Comparison of ENCODE assay signal across 1 cellular context in genomic region chr1:167500283-167500860, GRCh38.
TF ChIP-seq lines count a peak whose summit lies in the region.

No MANE protein-coding gene starts in this region.

TF ChIP-seq in GM12878, 131 proteins besides CTCF, POLR2A, EP300 and RAD21:
- TF ChIP-seq ATF7 (IDR thresholded peaks at IDR 0.05; ENCODE audit: low read depth) (peak; percentile 25; the same call in 1 of the 2 replicates), USF1 (IDR thresholded peaks at IDR 0.05; ENCODE audit: borderline replicate concordance, extremely low read length, insufficient read depth, low read depth, low read length) (no peak)
